In genomic region chr7:110507832-110508231, GRCh38 we compare ENCODE assay signal across 23 cellular contexts.
"Had no signal": no experiment of that assay in that cellular context is flagged by ENCODE, and none has a peak within 500 bp of the region (broad histone marks: within the 10 kb centered on the region; RNA-seq: fewer than 3 reads in every experiment).

No MANE protein-coding gene starts in this region.

- H3K36me3 ChIP-seq: brain microvascular endothelial cell, transverse colon had no signal

- H3K27ac Mint-ChIP-seq: activated B cell treated with CpG ODN at 0.5 μM for 24 hours; activated CD8-positive, alpha-beta T cell treated with anti-CD3 and anti-CD28 coated beads, Interleukin-2, amount 10 ng/mL, durations not matched to agents 7 days and 5 days; activated naive CD8-positive, alpha-beta T cell; activated T-cell treated with anti-CD3 and anti-CD28 coated beads, Interleukin-2, amount 50 U/mL, for 72 hours; natural killer cell; T-helper 17 cell had no signal

- H3K4me3 ChIP-seq: transverse colon had no signal

- H3K27me3 Mint-ChIP-seq: activated B cell treated with CpG ODN at 0.5 μM for 24 hours; activated naive CD8-positive, alpha-beta T cell; central memory CD8-positive, alpha-beta T cell; T-helper 17 cell had no signal

- H3K4me3 Mint-ChIP-seq: activated B cell treated with CpG ODN at 0.5 μM for 24 hours; activated CD8-positive, alpha-beta T cell treated with anti-CD3 and anti-CD28 coated beads, Interleukin-2, amount 10 ng/mL, durations not matched to agents 7 days and 5 days; activated naive CD8-positive, alpha-beta T cell; activated T-cell treated with anti-CD3 and anti-CD28 coated beads, Interleukin-2, amount 50 U/mL, for 72 hours; central memory CD8-positive, alpha-beta T cell; natural killer cell; T-helper 17 cell had no signal

- H3K27ac ChIP-seq: brain microvascular endothelial cell, transverse colon had no signal

- H3K4me1 ChIP-seq: transverse colon had no signal

- H3K27me3 ChIP-seq: brain microvascular endothelial cell, transverse colon had no signal

- H3K4me1 Mint-ChIP-seq: activated B cell treated with CpG ODN at 0.5 μM for 24 hours; central memory CD8-positive, alpha-beta T cell; natural killer cell; T-helper 17 cell had no signal

- DNase-seq: activated B cell treated with CpG ODN at 0.5 μM for 24 hours; activated CD4-positive, alpha-beta T cell treated with anti-CD3 and anti-CD28 coated beads for 48 hours; activated CD8-positive, alpha-beta memory T cell treated with anti-CD3 and anti-CD28 coated beads, Interleukin-2, amount 50 U/mL, for 4 hours; activated CD8-positive, alpha-beta T cell treated with anti-CD3 and anti-CD28 coated beads, Interleukin-2, amount 10 ng/mL, durations not matched to agents 7 days and 5 days; activated gamma-delta T cell; activated T-cell treated with anti-CD3 and anti-CD28 coated beads, Interleukin-2, amount 50 U/mL, for 72 hours; amygdala; brain microvascular endothelial cell; effector CD8-positive, alpha-beta T cell; foreskin fibroblast; hippocampal formation; kidney; left ventricle myocardium superior; mesendoderm; natural killer cell; stimulated activated CD4-positive, alpha-beta T cell treated with anti-CD3 and anti-CD28 coated beads, Interleukin-15, amount 100 ng/mL, for 24 hours; stimulated activated CD4-positive, alpha-beta T cell treated with anti-CD3 and anti-CD28 coated beads, Interleukin-4, amount 100 ng/mL, for 1 hour; stimulated activated naive CD4-positive, alpha-beta T cell; substantia nigra; T-helper 17 cell; transverse colon had no signal

- H3K9me3 ChIP-seq: transverse colon had no signal

- H3K9me3 Mint-ChIP-seq: activated T-cell treated with anti-CD3 and anti-CD28 coated beads, Interleukin-2, amount 50 U/mL, for 72 hours; central memory CD8-positive, alpha-beta T cell had no signal

- H3K36me3 Mint-ChIP-seq: activated naive CD8-positive, alpha-beta T cell; natural killer cell had no signal
